In the genomic region with DNA sequence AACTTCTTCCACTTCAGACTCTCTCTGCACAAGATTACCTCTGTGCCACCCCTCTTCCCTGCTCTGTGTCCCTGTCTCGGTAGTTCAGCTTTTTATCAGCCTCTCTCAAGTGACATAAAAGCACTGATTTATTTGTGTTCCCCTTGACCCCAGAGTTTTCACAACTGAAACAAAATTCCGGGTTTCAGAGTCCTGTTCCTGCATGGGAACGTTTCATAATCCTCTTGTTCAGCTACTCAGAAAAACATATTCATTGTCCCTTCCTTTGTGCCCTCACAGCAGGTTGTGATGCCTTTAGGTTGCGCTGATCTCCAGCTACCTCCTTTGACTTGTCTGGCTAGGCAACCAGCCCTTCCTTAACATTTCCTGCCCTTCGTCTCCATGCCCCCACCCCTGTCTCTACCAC, we compare ENCODE assay signal across 12 cellular contexts. TPM values are rescaled to one million over a fixed set of nuclear protein-coding genes. Genes with fewer than 3 reads are reported as not detected.
DNase-seq lines count a peak whose midpoint lies in the region; ATAC-seq and TF ChIP-seq lines count a peak whose summit lies in the region.
"Had no signal": no experiment of that assay in that cellular context is flagged by ENCODE, and none has a peak within 500 bp of the region (broad histone marks: within the 10 kb centered on the region; RNA-seq: fewer than 3 reads in every experiment).

No MANE protein-coding gene starts in this region.

- no peak for TF ChIP-seq POLR2A in stomach (IDR thresholded peaks at IDR 0.05)

- peak overlapping the region; percentile 59 for H3K27ac Mint-ChIP-seq in activated CD8-positive, alpha-beta T cell treated with anti-CD3 and anti-CD28 coated beads for 36 hours

- DNase-seq in left ventricle myocardium inferior = no peak
- no peak for DNase-seq in left ventricle myocardium superior
- DNase-seq in activated CD8-positive, alpha-beta T cell treated with anti-CD3 and anti-CD28 coated beads for 36 hours = no peak
- no peak for DNase-seq in left lung
- no peak for DNase-seq in stomach
- no peak for DNase-seq in SHP77 treated with DMSO at 0.1 percent for 48 hours (lab: John Stamatoyannopoulos, UW)
- DNase-seq: activated T-cell treated with anti-CD3 and anti-CD28 coated beads, Interleukin-2, amount 50 U/mL, for 1 hour; caudate nucleus; left colon had no signal

- no peak for TF ChIP-seq EP300 in stomach (IDR thresholded peaks at IDR 0.05)

- ATAC-seq in left ventricle myocardium superior (no peak), left lung (peak; percentile 44), HG02798 (IDR thresholded peaks at IDR 0.05; ENCODE audit: poor library complexity, unreplicated experiment) (no peak), HG03045 (IDR thresholded peaks at IDR 0.05; ENCODE audit: unreplicated experiment) (no peak)
- ATAC-seq in activated CD8-positive, alpha-beta T cell treated with anti-CD3 and anti-CD28 coated beads for 36 hours = no peak
- ATAC-seq: left colon had no signal

- POLR2A ChIA-PET in activated CD8-positive, alpha-beta T cell treated with anti-CD3 and anti-CD28 coated beads for 36 hours (lab: Charles Lee) = interaction anchor here (0.7 to 0.9 kb wide), 2 partner anchors 9 to 26 kb away, joined by 4 to 5 read pairs; no protein-coding TSS in a partner anchor

- H3K27me3 ChIP-seq in left ventricle myocardium inferior (ENCODE audit: low read depth) = no peaks in the 10 kb centered on the region
- no peaks in the 10 kb centered on the region for H3K27me3 ChIP-seq in left lung
- no peaks in the 10 kb centered on the region for H3K27me3 ChIP-seq in stomach

- peak overlapping the region; percentile 84 for H3K27ac ChIP-seq in left ventricle myocardium inferior (replicated peaks)
- H3K27ac ChIP-seq in left lung = peak overlapping the region; percentile 3 to 28
- peak overlapping the region in 3 of 5 donors; percentile 3 to 7 (median 4) for H3K27ac ChIP-seq in stomach
- H3K27ac ChIP-seq: KMS-11 had no signal

- H3K36me3 ChIP-seq in left ventricle myocardium inferior = no peaks in the 10 kb centered on the region
- H3K36me3 ChIP-seq in left lung = no peaks in the 10 kb centered on the region
- no peaks in the 10 kb centered on the region for H3K36me3 ChIP-seq in stomach

- H3K4me1 ChIP-seq in left ventricle myocardium inferior (peaks cover 24% of the 10 kb centered on the region), left lung (peaks cover 0 to 4% of the 10 kb centered on the region in 2 donors), stomach (no peaks in the 10 kb centered on the region)

- no peak for TF ChIP-seq CTCF in left ventricle myocardium inferior (IDR thresholded peaks at IDR 0.05; ENCODE audit: borderline replicate concordance)
- no peak for TF ChIP-seq CTCF in activated CD8-positive, alpha-beta T cell treated with anti-CD3 and anti-CD28 coated beads for 36 hours (IDR thresholded peaks at IDR 0.05)
- TF ChIP-seq CTCF in left lung (IDR thresholded peaks at IDR 0.05) = no peak
- TF ChIP-seq CTCF in stomach (IDR thresholded peaks at IDR 0.05) = no peak

- H3K36me3 Mint-ChIP-seq in activated CD8-positive, alpha-beta T cell treated with anti-CD3 and anti-CD28 coated beads for 36 hours (ENCODE audit: low read depth) = peaks cover 2% of the 10 kb centered on the region

- CTCF ChIA-PET in activated CD8-positive, alpha-beta T cell treated with anti-CD3 and anti-CD28 coated beads for 36 hours (lab: Charles Lee) = interaction anchor here (0.9 to 2.8 kb wide), 4 partner anchors 22 to 262 kb away, joined by 3 to 8 read pairs (median 5); no protein-coding TSS in a partner anchor

- intact Hi-C loops in left ventricle myocardium inferior (cut with micrococcal nuclease) (no loop called here), left ventricle myocardium superior (cut with micrococcal nuclease) (no loop called here), left lung (cut with DNase I) (no loop called here), stomach (cut with DNase I; ENCODE audit: low total_unique reads) (no loop called here)
- intact Hi-C loops in activated CD8-positive, alpha-beta T cell treated with anti-CD3 and anti-CD28 coated beads for 36 hours (cut with micrococcal nuclease) = no loop called here

- 34 to 40% (median 37%) methylated on average over 5 of the region's 5 CpGs for WGBS in stomach, 5 donors

- H3K4me3 Mint-ChIP-seq in activated CD8-positive, alpha-beta T cell treated with anti-CD3 and anti-CD28 coated beads for 36 hours = peak overlapping the region; percentile 34

- H3K9me3 ChIP-seq in left ventricle myocardium inferior (replicated peaks) (no peaks in the 10 kb centered on the region), left lung (no peaks in the 10 kb centered on the region), stomach (no peaks in the 10 kb centered on the region)

- H3K4me3 ChIP-seq in left ventricle myocardium inferior = no peak overlapping the region
- H3K4me3 ChIP-seq in left lung = no peak overlapping the region
- no peak overlapping the region for H3K4me3 ChIP-seq in stomach

- H3K27me3 Mint-ChIP-seq in activated CD8-positive, alpha-beta T cell treated with anti-CD3 and anti-CD28 coated beads for 36 hours = no peaks in the 10 kb centered on the region

- peaks cover 1% of the 10 kb centered on the region for H3K9me3 Mint-ChIP-seq in activated CD8-positive, alpha-beta T cell treated with anti-CD3 and anti-CD28 coated beads for 36 hours

- peaks cover 54% of the 10 kb centered on the region for H3K4me1 Mint-ChIP-seq in activated CD8-positive, alpha-beta T cell treated with anti-CD3 and anti-CD28 coated beads for 36 hours (ENCODE audit: low read depth)

RNA-seq across cellular contexts. Expression of gene ITGA1, which starts 13.7 kb away (rescaled TPM):
- total RNA-seq in left ventricle myocardium inferior = 28.4 TPM
- 29.2 TPM for total RNA-seq in left ventricle myocardium superior
- 1 to 10 TPM; 5.1 to 6.0 TPM for total RNA-seq in activated CD8-positive, alpha-beta T cell treated with anti-CD3 and anti-CD28 coated beads for 36 hours
- total RNA-seq in left lung = 100 to 1,000 TPM in 1 of 2 donors, 10 to 100 TPM in 1; 87.5 to 127 TPM
- total RNA-seq in stomach = 100 to 1,000 TPM in 3 of 5 donors, 10 to 100 TPM in 2; 71.4 to 507 (median 145) TPM
- 10 to 100 TPM in 1 of 3 donors, 1 to 10 TPM in 2; 2.7 to 11.9 (median 2.9) TPM for polyA plus RNA-seq in stomach

RNA-seq across cellular contexts. Expression of gene PELO, which starts 13.7 kb away (rescaled TPM):
- total RNA-seq in left ventricle myocardium inferior (19.7 TPM), left ventricle myocardium superior (22.5 TPM), left lung (10 to 100 TPM; 40.9 to 47.6 TPM), stomach (10 to 100 TPM in 4 of 5 donors, 1 to 10 TPM in 1; 5.8 to 62.2 (median 12.8) TPM)
- total RNA-seq in activated CD8-positive, alpha-beta T cell treated with anti-CD3 and anti-CD28 coated beads for 36 hours = 10 to 100 TPM; 25.4 to 26.0 TPM
- polyA plus RNA-seq in stomach = 10 to 100 TPM in 2 of 3 donors, 1 to 10 TPM in 1; 6.4 to 13.4 (median 12.3) TPM

Comparison
In these comparisons a context has a peak if more than half of its experiments do, and no peak if none do; other contexts are left out.
1. H3K27ac ChIP-seq: peak in every context shown above with its lines; median percentile 84 in left ventricle myocardium inferior; 16 in left lung; 4 in stomach.